In the genomic region with DNA sequence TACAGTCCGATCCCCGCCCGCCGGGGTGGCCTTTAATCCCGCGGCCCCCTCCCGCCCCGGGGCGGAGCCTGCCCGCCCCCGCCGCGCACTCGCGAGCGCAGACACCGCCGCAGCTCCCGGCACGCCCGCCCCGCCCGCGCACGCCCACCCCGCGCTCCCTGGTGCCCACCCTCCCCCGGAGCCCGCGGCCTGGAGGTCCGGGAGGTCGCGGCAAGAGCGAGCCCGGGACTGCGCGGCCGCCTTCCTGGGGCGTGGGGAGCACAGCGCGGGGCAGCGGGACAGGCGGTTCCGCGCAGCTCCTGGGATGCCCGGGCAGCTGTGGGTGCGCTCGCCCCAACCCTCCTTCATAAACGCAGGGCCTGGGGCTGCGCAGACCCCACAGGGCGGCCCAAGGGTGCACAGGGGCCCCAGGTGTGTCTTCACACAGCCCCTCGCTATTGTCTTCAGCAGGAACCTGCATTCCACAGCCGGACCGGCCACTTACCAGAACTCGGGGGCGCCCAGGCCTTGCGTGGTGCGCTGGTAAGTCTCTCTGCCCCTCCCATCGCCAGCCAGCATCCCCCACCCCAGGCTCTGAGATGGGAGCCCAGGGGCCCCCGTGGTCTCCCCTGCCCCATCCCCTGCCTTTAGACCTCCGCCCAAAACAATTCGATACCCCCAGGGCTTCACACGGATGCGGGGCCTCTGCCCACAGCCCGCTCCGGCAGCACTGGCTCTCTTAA, we compare ENCODE assay signal across 1 cellular context.
A peak's percentile ranks its signal among the peaks of the same experiment; 100 is the strongest.
TF ChIP-seq lines count a peak whose summit lies in the region.

A gene (minus strand): TSS at position 8 of the 722 bp plus-strand sequence.

TF ChIP-seq in H1, 55 proteins besides CTCF, POLR2A, EP300 and RAD21:
- TF ChIP-seq TEAD4 (IDR thresholded peaks at IDR 0.05; ENCODE audit: low read depth, low read length) (no peak), CHD2 (IDR thresholded peaks at IDR 0.05; ENCODE audit: low read length) (no peak), RXRA (IDR thresholded peaks at IDR 0.05; ENCODE audit: insufficient read depth, low read depth, low read length) (no peak), SAP30 (IDR thresholded peaks at IDR 0.05; ENCODE audit: insufficient read depth, insufficient replicate concordance, low read length) (no peak), JUND (IDR thresholded peaks at IDR 0.05; ENCODE audit: low read length) (no peak), SUZ12 (IDR thresholded peaks at IDR 0.05; ENCODE audit: low read length) (peak; percentile 39; the same call in 1 of the 2 replicates), EZH2 (IDR thresholded peaks at IDR 0.05; ENCODE audit: low read depth, low read length, severe bottlenecking) (peak; percentile 39), PHF8 (conservative IDR thresholded peaks at IDR 0.05; ENCODE audit: low read depth, low read length) (no peak), YY1 (IDR thresholded peaks at IDR 0.05; ENCODE audit: low read depth, low read length) (no peak)
- TF ChIP-seq, protein P1, sequence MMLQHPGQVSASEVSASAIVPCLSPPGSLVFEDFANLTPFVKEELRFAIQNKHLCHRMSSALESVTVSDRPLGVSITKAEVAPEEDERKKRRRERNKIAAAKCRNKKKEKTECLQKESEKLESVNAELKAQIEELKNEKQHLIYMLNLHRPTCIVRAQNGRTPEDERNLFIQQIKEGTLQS (IDR thresholded peaks at IDR 0.05; ENCODE audit: insufficient read depth, low read depth, low read length) = no peak
- TF ChIP-seq, protein P2, sequence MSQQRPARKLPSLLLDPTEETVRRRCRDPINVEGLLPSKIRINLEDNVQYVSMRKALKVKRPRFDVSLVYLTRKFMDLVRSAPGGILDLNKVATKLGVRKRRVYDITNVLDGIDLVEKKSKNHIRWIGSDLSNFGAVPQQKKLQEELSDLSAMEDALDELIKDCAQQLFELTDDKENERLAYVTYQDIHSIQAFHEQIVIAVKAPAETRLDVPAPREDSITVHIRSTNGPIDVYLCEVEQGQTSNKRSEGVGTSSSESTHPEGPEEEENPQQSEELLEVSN (IDR thresholded peaks at IDR 0.05) = no peak
